ENCODE assay signal across 12 cellular contexts in genomic region chr7:50591480-50592438, GRCh38. TPM values are rescaled to one million over a fixed set of nuclear protein-coding genes. Genes with fewer than 3 reads are reported as not detected.
DNase-seq lines count a peak whose midpoint lies in the region; ATAC-seq and TF ChIP-seq lines count a peak whose summit lies in the region.
"Had no signal": no experiment of that assay in that cellular context is flagged by ENCODE, and none has a peak within 500 bp of the region (broad histone marks: within the 10 kb centered on the region; RNA-seq: fewer than 3 reads in every experiment).

No MANE protein-coding gene starts in this region.

- H3K4me1 ChIP-seq in BLaER1 (peaks cover 13% of the 10 kb centered on the region), colonic mucosa (no peaks in the 10 kb centered on the region)

- H3K9me3 ChIP-seq in BLaER1 (no peaks in the 10 kb centered on the region), colonic mucosa (no peaks in the 10 kb centered on the region)

- intact Hi-C loops in colonic mucosa (cut with DNase I) = no loop called here

- H3K9ac ChIP-seq in BLaER1 = no peak overlapping the region
- no peak overlapping the region for H3K9ac ChIP-seq in colonic mucosa (ENCODE audit: low read depth in 2 of 2, low read length in 2 of 2)

- ATAC-seq in GM19438 (IDR thresholded peaks at IDR 0.05; ENCODE audit: low read depth, unreplicated experiment) (peak; percentile 67), HG03196 (IDR thresholded peaks at IDR 0.05; ENCODE audit: unreplicated experiment) (peak; percentile 57), GM21717 (IDR thresholded peaks at IDR 0.05; ENCODE audit: unreplicated experiment) (no peak), GM18502 (IDR thresholded peaks at IDR 0.05; ENCODE audit: poor library complexity, unreplicated experiment) (no peak)

- H3K4me3 ChIP-seq in BLaER1 (no peak overlapping the region), colonic mucosa (no peak overlapping the region)
- H3K4me3 ChIP-seq: SK-N-MC had no signal

- peak overlapping the region; percentile 49 for H3K4me2 ChIP-seq in BLaER1

- TF ChIP-seq CTCF in colonic mucosa (IDR thresholded peaks at IDR 0.05) = no peak

- H4K20me1 ChIP-seq in BLaER1 = no peaks in the 10 kb centered on the region

- H3K27me3 ChIP-seq in BLaER1 (no peaks in the 10 kb centered on the region), colonic mucosa (no peaks in the 10 kb centered on the region)

- DNase-seq in NCI-H524 (lab: John Stamatoyannopoulos, UW) (peak; percentile 90 to 95), colonic mucosa (no peak), iPS-NIHi7 (ENCODE audit: extremely low spot score) (no peak)
- DNase-seq: activated T-cell treated with anti-CD3 and anti-CD28 coated beads, Interleukin-2, amount 50 U/mL, for 48 hours; IMR-90; occipital lobe had no signal

- H3K27ac ChIP-seq in BLaER1 = no peak overlapping the region; the same call in 1 of the 2 replicates
- no peak overlapping the region for H3K27ac ChIP-seq in colonic mucosa
- H3K27ac ChIP-seq: SK-N-MC had no signal

- peaks cover 57% of the 10 kb centered on the region for H3K36me3 ChIP-seq in BLaER1
- H3K36me3 ChIP-seq in colonic mucosa = no peaks in the 10 kb centered on the region

RNA-seq across cellular contexts. Expression of gene DDC, which starts 26.6 kb away (rescaled TPM):
- 10 to 100 TPM; 85.4 to 90.2 TPM for total RNA-seq in colonic mucosa
- total RNA-seq: IMR-90, occipital lobe had no signal

Comparison
In these comparisons a context has a peak if more than half of its experiments do, and no peak if none do; other contexts are left out.
1. ATAC-seq: peak in GM19438 (single experiment) and HG03196 (single experiment); none in GM21717 (single experiment) and GM18502 (single experiment).
2. DNase-seq: peak in NCI-H524 (2 of 2); none in colonic mucosa (single experiment) and iPS-NIHi7 (single experiment).